ENCODE assay signal across 8 cellular contexts in the genomic region with DNA sequence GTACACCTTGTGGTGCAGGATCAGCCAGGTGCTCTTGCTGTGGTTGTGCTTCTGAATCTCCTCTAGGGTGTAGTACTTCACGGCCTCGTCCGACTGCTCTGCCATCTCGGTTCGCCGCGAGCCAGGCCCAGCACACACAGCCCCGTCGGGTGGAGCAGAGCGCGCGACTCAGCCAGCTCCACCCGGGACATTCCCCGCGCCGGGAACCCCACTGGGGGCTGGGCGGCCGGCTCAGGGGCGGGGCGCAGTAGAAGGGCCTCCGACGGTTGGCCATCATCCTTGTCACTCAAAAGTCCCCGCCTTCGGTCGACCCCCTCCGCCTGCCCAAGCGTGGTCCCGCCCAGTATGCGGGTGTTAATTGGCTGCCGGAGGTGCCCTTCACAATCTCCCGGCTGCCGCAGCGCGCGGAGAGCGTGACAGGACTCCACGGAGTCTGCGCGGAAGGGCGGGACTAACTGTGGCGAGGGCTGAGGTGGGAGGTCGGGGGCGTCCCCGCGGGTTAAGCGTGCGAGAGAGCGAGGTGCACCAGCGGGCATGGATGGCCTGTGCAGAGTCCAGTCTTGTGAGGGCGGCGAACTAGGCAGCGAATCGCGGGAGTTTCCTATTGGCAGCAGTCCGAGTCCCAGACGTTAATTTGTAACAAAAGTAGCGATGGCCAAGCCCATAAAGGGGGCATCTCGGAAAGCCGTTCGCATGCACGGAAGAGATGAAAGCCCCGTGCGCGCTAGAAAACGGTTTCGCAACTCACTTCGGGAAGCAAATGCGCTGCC. TPM values are rescaled to one million over a fixed set of nuclear protein-coding genes. Genes with fewer than 3 reads are reported as not detected.
DNase-seq lines count a peak whose midpoint lies in the region; ATAC-seq, FAIRE-seq and TF ChIP-seq lines count a peak whose summit lies in the region.

A gene with protein sequence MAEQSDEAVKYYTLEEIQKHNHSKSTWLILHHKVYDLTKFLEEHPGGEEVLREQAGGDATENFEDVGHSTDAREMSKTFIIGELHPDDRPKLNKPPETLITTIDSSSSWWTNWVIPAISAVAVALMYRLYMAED (minus strand): TSS at position 193 of the 770 bp plus-strand sequence. CDS start 88 bp downstream, at position 105.

- CTCF ChIA-PET in CD4-positive, alpha-beta T cell (lab: Charles Lee): interaction anchor here (1.3 kb wide), 1 partner anchor 202 kb away, joined by 5 read pairs; no protein-coding TSS in a partner anchor

- FAIRE-seq in endometrium (lab: Jason Lieb, UNC): peak; percentile 97

- DNase-seq in CD4-positive, alpha-beta T cell: peak; percentile 97 to 99 (median 98)
- DNase-seq in HK-2 (ENCODE audit: unreplicated experiment) (peak; percentile 97), NOMO-1 treated with dmso at 0.1 percent for 144 hours (lab: John Stamatoyannopoulos, UW; ENCODE audit: unreplicated experiment) (peak; percentile 91), mesothelial cell of epicardium (ENCODE audit: low spot score in 2 of 2, unreplicated experiment in 2 of 2) (peak; percentile 97 to 100)
- peak; percentile 99 for DNase-seq in activated CD8-positive, alpha-beta memory T cell treated with anti-CD3 and anti-CD28 coated beads, Interleukin-2, amount 50 U/mL, for 4 hours
- DNase-seq in stimulated activated CD8-positive, alpha-beta memory T cell treated with anti-CD3 and anti-CD28 coated beads, Interleukin-15, amount 100 ng/mL, for 48 hours (ENCODE audit: low read depth in 2 of 2): peak; percentile 95 to 96

- no peak within 1 kb of the TSS for H3K4me3 Mint-ChIP-seq in CD4-positive, alpha-beta T cell
- H3K4me3 Mint-ChIP-seq in mesothelial cell of epicardium: peak within 1 kb of the TSS; percentile 93

- H3K4me1 Mint-ChIP-seq in CD4-positive, alpha-beta T cell (ENCODE audit: low read depth): peaks cover 12% of the 10 kb centered on the region
- peaks cover 19% of the 10 kb centered on the region for H3K4me1 Mint-ChIP-seq in mesothelial cell of epicardium

- peak; percentile 20 for TF ChIP-seq CTCF in CD4-positive, alpha-beta T cell (IDR thresholded peaks at IDR 0.05)
- TF ChIP-seq CTCF in mesothelial cell of epicardium (IDR thresholded peaks at IDR 0.05; ENCODE audit: unreplicated experiment): no peak

- H3K27ac Mint-ChIP-seq in CD4-positive, alpha-beta T cell: peak within 1 kb of the TSS; percentile 35
- H3K27ac Mint-ChIP-seq in mesothelial cell of epicardium: peak within 1 kb of the TSS; percentile 79

- POLR2A ChIA-PET in CD4-positive, alpha-beta T cell (lab: Charles Lee): interaction anchor here (1.0 kb wide), 1 partner anchor 9 kb away, joined by 3 read pairs; no protein-coding TSS in a partner anchor

- H3K9me3 ChIP-seq in CD4-positive, alpha-beta T cell (ENCODE audit: control insufficient read depth, low read length): no peaks in the 10 kb centered on the region

- no peaks in the 10 kb centered on the region for H3K9me3 Mint-ChIP-seq in CD4-positive, alpha-beta T cell
- no peaks in the 10 kb centered on the region for H3K9me3 Mint-ChIP-seq in mesothelial cell of epicardium

- H3K27me3 Mint-ChIP-seq in CD4-positive, alpha-beta T cell: no peaks in the 10 kb centered on the region
- no peaks in the 10 kb centered on the region for H3K27me3 Mint-ChIP-seq in mesothelial cell of epicardium (ENCODE audit: low read depth)

- ATAC-seq in CD4-positive, alpha-beta T cell (ENCODE audit: poor library complexity): peak; percentile 96
- peak; percentile 99 for ATAC-seq in GM19397 (IDR thresholded peaks at IDR 0.05; ENCODE audit: unreplicated experiment)

- H3K27ac ChIP-seq in CD4-positive, alpha-beta T cell (ENCODE audit: low read depth, low read length): peak within 1 kb of the TSS; percentile 61

- no peaks in the 10 kb centered on the region for H3K27me3 ChIP-seq in CD4-positive, alpha-beta T cell (ENCODE audit: control insufficient read depth, insufficient read depth, low read length)

- H3K36me3 Mint-ChIP-seq in CD4-positive, alpha-beta T cell (ENCODE audit: low read depth): peaks cover 8% of the 10 kb centered on the region
- H3K36me3 Mint-ChIP-seq in mesothelial cell of epicardium: no peaks in the 10 kb centered on the region

- intact Hi-C loops in CD4-positive, alpha-beta T cell (cut with DNase I, micrococcal nuclease): loop anchor here (2.0 to 5.0 kb wide), 7 partner anchors 60 to 915 kb away; a partner anchor contains a TSS

RNA-seq across cellular contexts. Expression of the gene that starts here (rescaled TPM):
- 1 to 10 TPM; 3.7 to 4.1 TPM for total RNA-seq in CD4-positive, alpha-beta T cell
- total RNA-seq in mesothelial cell of epicardium: 36.5 to 46.5 TPM (median 37.6 TPM) in 3 replicates

Comparison
In these comparisons a context has a peak if more than half of its experiments do, and no peak if none do; other contexts are left out.
1. Peak in every context shown above with its lines: DNase-seq, ATAC-seq and H3K27ac ChIP-seq.